Comparison of ENCODE assay signal across 23 cellular contexts in genomic region chr12:5628501-5628900, GRCh38.
A peak's percentile ranks its signal among the peaks of the same experiment; 100 is the strongest.
DNase-seq lines count a peak whose midpoint lies in the region; ATAC-seq and TF ChIP-seq lines count a peak whose summit lies in the region.
"Had no signal": no experiment of that assay in that cellular context is flagged by ENCODE, and none has a peak within 500 bp of the region (broad histone marks: within the 10 kb centered on the region; RNA-seq: fewer than 3 reads in every experiment).

No MANE protein-coding gene starts in this region.

- no peaks in the 10 kb centered on the region for H3K36me3 ChIP-seq in GM06990 (ENCODE audit: control insufficient read depth, insufficient read depth, low read length)
- no peaks in the 10 kb centered on the region for H3K36me3 ChIP-seq in neural progenitor cell
- H3K36me3 ChIP-seq: BE2C, BLaER1 had no signal

- H3K9ac ChIP-seq in neural progenitor cell: no peak overlapping the region
- H3K9ac ChIP-seq: BLaER1 had no signal

- ATAC-seq in HG02623 (IDR thresholded peaks at IDR 0.05; ENCODE audit: unreplicated experiment): no peak

- no peaks in the 10 kb centered on the region for H3K79me2 ChIP-seq in neural progenitor cell (ENCODE audit: low read depth)

- peaks cover 7% of the 10 kb centered on the region for H3K27me3 Mint-ChIP-seq in neural progenitor cell (ENCODE audit: insufficient read depth, low read depth)
- H3K27me3 Mint-ChIP-seq: CD4-positive, CD25-positive, alpha-beta regulatory T cell had no signal

- no peaks in the 10 kb centered on the region for H3K27me3 ChIP-seq in GM06990 (replicated peaks; ENCODE audit: control insufficient read depth, insufficient read depth, low read length)
- H3K27me3 ChIP-seq in neural progenitor cell: no peaks in the 10 kb centered on the region
- H3K27me3 ChIP-seq: BLaER1 had no signal

- peak overlapping the region; percentile 31 for H3K27ac Mint-ChIP-seq in neural progenitor cell
- H3K27ac Mint-ChIP-seq: CD14-positive monocyte; CD4-positive, alpha-beta memory T cell; CD4-positive, CD25-positive, alpha-beta regulatory T cell; CD8-positive, alpha-beta memory T cell had no signal

- H3K36me3 Mint-ChIP-seq in neural progenitor cell: no peaks in the 10 kb centered on the region
- H3K36me3 Mint-ChIP-seq: CD14-positive monocyte; CD4-positive, alpha-beta memory T cell; CD4-positive, CD25-positive, alpha-beta regulatory T cell; CD8-positive, alpha-beta memory T cell had no signal

- peak; percentile 4 for DNase-seq in GM06990 (ENCODE audit: extremely low read depth, insufficient read length)
- peak; percentile 12 for DNase-seq in islet precursor cell
- DNase-seq in neural progenitor cell (ENCODE audit: low spot score): no peak
- DNase-seq in posterior cingulate gyrus: no peak
- DNase-seq in activated CD4-positive, CD25-positive, alpha-beta regulatory T cell (lab: John Stamatoyannopoulos, UW): no peak
- DNase-seq: 8988T; ACHN; BE2C; C1 segment of cervical spinal cord; CD4-positive, alpha-beta memory T cell; CD4-positive, CD25-positive, alpha-beta regulatory T cell; CD8-positive, alpha-beta memory T cell; COR-L47; DMS 273 treated with DMSO at 0.1 percent for 48 hours; DMS153; DMS53; DMS79; DND-41; EL; GDM1 had no signal

- H3K4me2 ChIP-seq in neural progenitor cell: no peak overlapping the region
- H3K4me2 ChIP-seq: BLaER1 had no signal

- no peaks in the 10 kb centered on the region for H4K20me1 ChIP-seq in neural progenitor cell (ENCODE audit: low read depth)
- H4K20me1 ChIP-seq: BLaER1 had no signal

- H3K4me1 Mint-ChIP-seq in neural progenitor cell: peaks cover 14% of the 10 kb centered on the region
- H3K4me1 Mint-ChIP-seq: CD4-positive, alpha-beta memory T cell; CD4-positive, CD25-positive, alpha-beta regulatory T cell; CD8-positive, alpha-beta memory T cell had no signal

- H2AFZ ChIP-seq in neural progenitor cell (replicated peaks): no peak overlapping the region

- H3K27ac ChIP-seq in neural progenitor cell: no peak overlapping the region
- H3K27ac ChIP-seq: BLaER1 had no signal

- H3F3A ChIP-seq in neural progenitor cell (ENCODE audit: low read depth): no peaks in the 10 kb centered on the region

- no peaks in the 10 kb centered on the region for H3K9me3 Mint-ChIP-seq in neural progenitor cell
- H3K9me3 Mint-ChIP-seq: CD8-positive, alpha-beta memory T cell had no signal

- intact Hi-C loops in posterior cingulate gyrus (cut with DNase I): no loop called here

- H3K4me3 ChIP-seq in GM06990 (replicated peaks; ENCODE audit: low read depth, low read length): no peak overlapping the region
- no peak overlapping the region for H3K4me3 ChIP-seq in neural progenitor cell
- H3K4me3 ChIP-seq: BLaER1 had no signal

- TF ChIP-seq CTCF in GM06990 (IDR thresholded peaks at IDR 0.05; ENCODE audit: insufficient read depth, low read length, poor library complexity, severe bottlenecking) (no peak), neural progenitor cell (IDR thresholded peaks at IDR 0.05) (no peak)

- H3K4me3 Mint-ChIP-seq in neural progenitor cell: no peak overlapping the region
- H3K4me3 Mint-ChIP-seq: CD14-positive monocyte; CD4-positive, alpha-beta memory T cell; CD8-positive, alpha-beta memory T cell had no signal

- no peaks in the 10 kb centered on the region for H3K9me3 ChIP-seq in neural progenitor cell (ENCODE audit: low read depth)
- H3K9me3 ChIP-seq: BE2C, BLaER1 had no signal

- peaks cover 4% of the 10 kb centered on the region for H3K4me1 ChIP-seq in neural progenitor cell
- H3K4me1 ChIP-seq: BE2C had no signal

Comparison
In these comparisons a context has a peak if more than half of its experiments do, and no peak if none do; other contexts are left out.
1. DNase-seq: peak in GM06990 (single experiment) and islet precursor cell (single experiment); none in neural progenitor cell (single experiment), posterior cingulate gyrus (0 of 10) and activated CD4-positive, CD25-positive, alpha-beta regulatory T cell (0 of 4).